Comparison of ENCODE assay signal across 12 cellular contexts in genomic region chr22:43828711-43829447, GRCh38. TPM values are rescaled to one million over a fixed set of nuclear protein-coding genes. Genes with fewer than 3 reads are reported as not detected.
DNase-seq lines count a peak whose midpoint lies in the region; ATAC-seq, FAIRE-seq and TF ChIP-seq lines count a peak whose summit lies in the region.
"Had no signal": no experiment of that assay in that cellular context is flagged by ENCODE, and none has a peak within 500 bp of the region (broad histone marks: within the 10 kb centered on the region; RNA-seq: fewer than 3 reads in every experiment).

No MANE protein-coding gene starts in this region.

- no peak overlapping the region for H2AK5ac ChIP-seq in H1 (ENCODE audit: low read depth, low read length)

- no peaks in the 10 kb centered on the region for H3K9me3 Mint-ChIP-seq in CD4-positive, alpha-beta memory T cell

- H3K14ac ChIP-seq in H1 (ENCODE audit: insufficient read length): no peak overlapping the region

- H4K91ac ChIP-seq in H1 (replicated peaks; ENCODE audit: insufficient read length, low read length): no peak overlapping the region

- no peak for TF ChIP-seq EP300 in H1 (IDR thresholded peaks at IDR 0.05; ENCODE audit: borderline replicate concordance in 1 of 2, low read depth in 2 of 2, low read length in 2 of 2)

- TF ChIP-seq POLR2A in H1 (IDR thresholded peaks at IDR 0.05; ENCODE audit: control extremely low read depth in 1 of 2, low read depth in 2 of 2, low read length in 2 of 2): no peak

- H3K27ac ChIP-seq in H1 (ENCODE audit: low read depth, low read length) (no peak overlapping the region), lower lobe of right lung (peak overlapping the region; percentile 75)
- no peak overlapping the region for H3K27ac ChIP-seq in CD4-positive, alpha-beta memory T cell (ENCODE audit: low read depth, low read length)
- H3K27ac ChIP-seq: HL-60 had no signal

- H3K18ac ChIP-seq in H1 (ENCODE audit: extremely low read depth, low read length): no peak overlapping the region

- H3K23me2 ChIP-seq in H1 (ENCODE audit: low read depth, low read length): no peaks in the 10 kb centered on the region

- no peak overlapping the region for H3K23ac ChIP-seq in H1 (ENCODE audit: insufficient read length)

- H3K36me3 ChIP-seq in H1 (ENCODE audit: control insufficient read depth in 2 of 4, insufficient read depth in 4 of 4, low read length in 3 of 4): peaks cover 0 to 7% (median 3%) of the 10 kb centered on the region in 4 experiments; a peak in 3 of 8 replicates
- H3K36me3 ChIP-seq in lower lobe of right lung: no peaks in the 10 kb centered on the region
- H3K36me3 ChIP-seq in CD4-positive, alpha-beta memory T cell (ENCODE audit: insufficient read depth, low read length): no peaks in the 10 kb centered on the region

- FAIRE-seq in H1 (lab: Jason Lieb, UNC): no peak
- FAIRE-seq: endometrium had no signal

- peaks cover 0 to 8% (median 2%) of the 10 kb centered on the region in 4 experiments; a peak in 6 of 7 replicates for H3K4me1 ChIP-seq in H1 (replicated peaks in 1 of 4; ENCODE audit: control insufficient read depth in 3 of 4, insufficient read depth in 4 of 4, low read length in 3 of 4)
- no peaks in the 10 kb centered on the region for H3K4me1 ChIP-seq in lower lobe of right lung
- no peaks in the 10 kb centered on the region for H3K4me1 ChIP-seq in CD4-positive, alpha-beta memory T cell (ENCODE audit: insufficient read depth, low read length)

- peak; percentile 27 for DNase-seq in activated effector memory CD4-positive, alpha-beta T cell treated with anti-CD3 and anti-CD28 coated beads, Interleukin-2, amount 50 U/mL, for 16 hours
- DNase-seq in activated effector memory CD4-positive, alpha-beta T cell treated with Interleukin-2 at 50 U/mL for 16 hours: no peak
- no peak for DNase-seq in H1 (ENCODE audit: low read depth in 1 of 2, low spot score in 2 of 2)
- DNase-seq in lower lobe of right lung: peak; percentile 59
- peak; percentile 61 for DNase-seq in ureter (ENCODE audit: low spot score)
- DNase-seq in KG1 (lab: John Stamatoyannopoulos, UW): no peak
- DNase-seq in CD4-positive, alpha-beta memory T cell: no peak
- DNase-seq: stimulated activated CD4-positive, alpha-beta T cell treated with anti-CD3 and anti-CD28 coated beads, Interleukin-2, amount 100 ng/mL, for 24 hours had no signal

- WGBS in H1 (ENCODE audit: extremely low coverage in 1 of 2, insufficient coverage in 1 of 2, insufficient read length in 1 of 2, insufficient replicate concordance in 2 of 2, low coverage in 1 of 2, low lambda C conversion rate in 2 of 2, missing lambda C conversion rate in 1 of 2), 2 experiments: 77% methylated on average over 15 of the region's 19 CpGs; no CpG with 5 or more reads in 1 of the 2 experiments

- TF ChIP-seq RAD21 in H1 (IDR thresholded peaks at IDR 0.05 in 1 of 2, conservative IDR thresholded peaks at IDR 0.05 in 1 of 2; ENCODE audit: low read depth in 2 of 2, low read length in 2 of 2): peak; percentile 20 to 47; a peak in 3 of 4 replicates

- H4K8ac ChIP-seq in H1 (ENCODE audit: extremely low read depth, insufficient read depth, low read length): peak overlapping the region; percentile 28; the same call in 1 of the 2 replicates

- peaks cover 6 to 9% of the 10 kb centered on the region in 2 donors for H3K27me3 Mint-ChIP-seq in CD4-positive, alpha-beta memory T cell

- H2AFZ ChIP-seq in H1 (ENCODE audit: low read length): no peak overlapping the region

- peaks cover 6% of the 10 kb centered on the region; the same call in 1 of the 2 replicates for H3K79me1 ChIP-seq in H1 (ENCODE audit: low read depth, low read length)

- H2BK12ac ChIP-seq in H1 (ENCODE audit: low read depth, low read length): no peak overlapping the region

- H4K5ac ChIP-seq in H1 (ENCODE audit: insufficient read length, low read depth, low read length): no peak overlapping the region

- no peaks in the 10 kb centered on the region for H3K36me3 Mint-ChIP-seq in CD4-positive, alpha-beta memory T cell

- H2BK20ac ChIP-seq in H1 (ENCODE audit: low read length): no peak overlapping the region

- CTCF ChIA-PET in H1 (lab: Charles Lee; ENCODE audit: partially characterized antibody): interaction anchor here (0.5 to 3.4 kb wide), 9 partner anchors 10 to 1874 kb away, joined by 3 to 28 read pairs (median 4); no protein-coding TSS in a partner anchor
- CTCF ChIA-PET in CD4-positive, alpha-beta memory T cell (lab: Charles Lee; ENCODE audit: partially characterized antibody): no interaction called here

- H3K27me3 ChIP-seq in H1 (replicated peaks in 1 of 4; ENCODE audit: control insufficient read depth in 3 of 4, extremely low read depth in 1 of 4, insufficient read depth in 3 of 4, low read length in 3 of 4) (no peaks in the 10 kb centered on the region), lower lobe of right lung (ENCODE audit: low read depth) (no peaks in the 10 kb centered on the region)
- H3K27me3 ChIP-seq in CD4-positive, alpha-beta memory T cell (ENCODE audit: insufficient read depth, low read length): no peaks in the 10 kb centered on the region

- ATAC-seq in lower lobe of right lung: peak; percentile 62 to 65
- no peak for ATAC-seq in HG02623 (IDR thresholded peaks at IDR 0.05; ENCODE audit: unreplicated experiment)

- POLR2A ChIA-PET in H1 (lab: Charles Lee; ENCODE audit: partially characterized antibody): interaction anchor here (0.9 to 1.5 kb wide), 2 partner anchors 31 to 32 kb away, joined by 3 read pairs; no protein-coding TSS in a partner anchor
- POLR2A ChIA-PET in CD4-positive, alpha-beta memory T cell (lab: Charles Lee; ENCODE audit: partially characterized antibody): no interaction called here

- no peak overlapping the region for H3K4me3 ChIP-seq in H1 (ENCODE audit: extremely low read depth in 1 of 4, insufficient read depth in 2 of 4, low read depth in 3 of 4, low read length in 4 of 4)
- no peak overlapping the region for H3K4me3 ChIP-seq in lower lobe of right lung
- no peak overlapping the region for H3K4me3 ChIP-seq in CD4-positive, alpha-beta memory T cell (ENCODE audit: low read length in 2 of 2)

- H3K79me2 ChIP-seq in H1 (ENCODE audit: control insufficient read depth in 1 of 2, insufficient read depth in 2 of 2, low read length in 2 of 2): no peaks in the 10 kb centered on the region

- no peak overlapping the region for H2BK5ac ChIP-seq in H1 (ENCODE audit: low read depth, low read length)

- H2BK120ac ChIP-seq in H1 (replicated peaks; ENCODE audit: low read depth, low read length): no peak overlapping the region

- no peak overlapping the region for H3K27ac Mint-ChIP-seq in CD4-positive, alpha-beta memory T cell

- H3K4me1 Mint-ChIP-seq in CD4-positive, alpha-beta memory T cell: no peaks in the 10 kb centered on the region

- no peak overlapping the region for H3K4me3 Mint-ChIP-seq in CD4-positive, alpha-beta memory T cell

- no peak overlapping the region for H2BK15ac ChIP-seq in H1 (ENCODE audit: low read length)

- H3K9ac ChIP-seq in H1 (replicated peaks in 1 of 4; ENCODE audit: extremely low read depth in 1 of 4, low read depth in 3 of 4, low read length in 3 of 4): no peak overlapping the region

- TF ChIP-seq CTCF in H1 (IDR thresholded peaks at IDR 0.05; ENCODE audit: control extremely low read depth in 1 of 3, insufficient read depth in 1 of 3, low read depth in 1 of 3, low read length in 3 of 3) (peak; percentile 37 to 55 (median 38)), lower lobe of right lung (IDR thresholded peaks at IDR 0.05) (no peak)

- no peaks in the 10 kb centered on the region for H3K9me3 ChIP-seq in H1 (ENCODE audit: insufficient read depth in 2 of 2, low read depth in 1 of 2, low read length in 1 of 2)
- no peaks in the 10 kb centered on the region for H3K9me3 ChIP-seq in lower lobe of right lung
- H3K9me3 ChIP-seq in CD4-positive, alpha-beta memory T cell (ENCODE audit: control insufficient read depth in 1 of 2, low read length in 2 of 2): no peaks in the 10 kb centered on the region

- H3K4ac ChIP-seq in H1 (replicated peaks; ENCODE audit: insufficient read length, low read depth, low read length): no peak overlapping the region

- intact Hi-C loops in lower lobe of right lung (cut with DNase I): no loop called here
- intact Hi-C loops in CD4-positive, alpha-beta memory T cell (cut with micrococcal nuclease): no loop called here

- H3K56ac ChIP-seq in H1 (replicated peaks; ENCODE audit: insufficient read length, low read depth, low read length): no peak overlapping the region

- H3K4me2 ChIP-seq in H1 (ENCODE audit: insufficient read depth in 1 of 2, low read depth in 2 of 2, low read length in 2 of 2): no peak overlapping the region

- H4K20me1 ChIP-seq in H1 (replicated peaks in 1 of 2; ENCODE audit: control insufficient read depth in 1 of 2, insufficient read depth in 2 of 2, low read length in 2 of 2): peaks cover 6 to 10% of the 10 kb centered on the region in 2 experiments

TF ChIP-seq in H1, 55 proteins besides CTCF, POLR2A, EP300 and RAD21:
- no peak for TF ChIP-seq TAF7 (optimal IDR thresholded peaks at IDR 0.05; ENCODE audit: borderline replicate concordance, low read depth, low read length)
- peak; percentile 35; the same call in 1 of the 2 replicates for TF ChIP-seq TEAD4 (IDR thresholded peaks at IDR 0.05; ENCODE audit: low read depth, low read length)

RNA-seq across cellular contexts. Expression of gene EFCAB6, which starts 16.8 kb away (rescaled TPM):
- total RNA-seq in H1 (2021; fragmentation: NEBNext Ultra II Directional; extraction: Animal tissue kit (Norgen Biotek cat#: 25700)): 1.5 and 1.7 TPM in 2 replicates
- polyA plus RNA-seq in H1 (2011; rRNA removed): 0.32 and 0.57 TPM in 2 replicates
- polyA plus RNA-seq in H1 (2011; cell fraction: cytosol; rRNA removed): 0.45 TPM
- polyA plus RNA-seq in H1 (2011; cell fraction: nucleus; rRNA removed): 0.86 TPM
- 0.43 to 0.66 TPM (median 0.55 TPM) in 4 replicates for polyA plus RNA-seq in H1 (2012, experiment 1 of 2)
- polyA plus RNA-seq in H1 (2012, experiment 2 of 2): 0.04 TPM
- polyA plus RNA-seq in H1 (2013, experiment 1 of 2): 0.47 TPM
- polyA plus RNA-seq in H1 (2013, experiment 2 of 2): 0.44 TPM
- polyA minus RNA-seq in H1 (2011; rRNA and poly(A)+ RNA removed): 1.1 and 1.7 TPM in 2 replicates
- polyA minus RNA-seq in H1 (2011; cell fraction: cytosol; rRNA and poly(A)+ RNA removed): 0.95 TPM
- 1.3 TPM for polyA minus RNA-seq in H1 (2011; cell fraction: nucleus; rRNA and poly(A)+ RNA removed)
- total RNA-seq in lower lobe of right lung: 5.8 TPM
- 8.8 TPM for total RNA-seq in ureter
- total RNA-seq in CD4-positive, alpha-beta memory T cell: under 1 TPM; 0.84 to 0.91 TPM
- under 1 TPM in 1 of 2 donors, not detected in 1; 0.15 TPM for polyA plus RNA-seq in CD4-positive, alpha-beta memory T cell

RNA-seq across cellular contexts. Expression of gene SULT4A1, which starts 33.4 kb away (rescaled TPM):
- 7.0 and 9.1 TPM in 2 replicates for total RNA-seq in H1 (2021; fragmentation: NEBNext Ultra II Directional; extraction: Animal tissue kit (Norgen Biotek cat#: 25700))
- polyA plus RNA-seq in H1 (2011; rRNA removed): 11.8 and 19.5 TPM in 2 replicates
- polyA plus RNA-seq in H1 (2011; cell fraction: cytosol; rRNA removed): 14.9 TPM
- 58.0 TPM for polyA plus RNA-seq in H1 (2011; cell fraction: nucleus; rRNA removed)
- polyA plus RNA-seq in H1 (2012, experiment 1 of 2): 11.1 to 14.8 TPM (median 12.3 TPM) in 4 replicates
- polyA plus RNA-seq in H1 (2012, experiment 2 of 2): 2.7 TPM
- 6.9 TPM for polyA plus RNA-seq in H1 (2013, experiment 1 of 2)
- 6.1 TPM for polyA plus RNA-seq in H1 (2013, experiment 2 of 2)
- polyA minus RNA-seq in H1 (2011; rRNA and poly(A)+ RNA removed): 5.4 and 5.5 TPM in 2 replicates
- polyA minus RNA-seq in H1 (2011; cell fraction: cytosol; rRNA and poly(A)+ RNA removed): 8.1 TPM
- polyA minus RNA-seq in H1 (2011; cell fraction: nucleus; rRNA and poly(A)+ RNA removed): 16.3 TPM
- total RNA-seq in lower lobe of right lung (not detected), ureter (1.8 TPM)
- total RNA-seq in CD4-positive, alpha-beta memory T cell: not detected
- polyA plus RNA-seq in CD4-positive, alpha-beta memory T cell: not detected
- total RNA-seq: T-helper 2 cell treated with Interferon-gamma antibody and Interleukin-4, amounts not matched to agents 100 ng/mL and 5 ng/mL, for 36 hours had no signal

Comparison
In these comparisons a context has a peak if more than half of its experiments do, and no peak if none do; other contexts are left out.
1. DNase-seq: peak in activated effector memory CD4-positive, alpha-beta T cell treated with anti-CD3 and anti-CD28 coated beads, Interleukin-2, amount 50 U/mL, for 16 hours (single experiment), lower lobe of right lung (single experiment) and ureter (single experiment); none in activated effector memory CD4-positive, alpha-beta T cell treated with Interleukin-2 at 50 U/mL for 16 hours (single experiment), H1 (0 of 2), KG1 (single experiment) and CD4-positive, alpha-beta memory T cell (0 of 5).